ENCODE assay signal across 13 cellular contexts in genomic region chr12:131133015-131133905, GRCh38.
DNase-seq lines count a peak whose midpoint lies in the region; ATAC-seq, FAIRE-seq and TF ChIP-seq lines count a peak whose summit lies in the region.
"Had no signal": no experiment of that assay in that cellular context is flagged by ENCODE, and none has a peak within 500 bp of the region (broad histone marks: within the 10 kb centered on the region; RNA-seq: fewer than 3 reads in every experiment).

No MANE protein-coding gene starts in this region.

- DNase-seq in KBM-7 (peak; percentile 28), SKM-1 (lab: John Stamatoyannopoulos, UW; ENCODE audit: unreplicated experiment) (peak; percentile 16), kidney (peak; percentile 49), upper lobe of right lung (no peak), urothelium cell line (ENCODE audit: low spot score) (no peak)
- DNase-seq in stimulated activated naive B cell treated with anti-CD40 and anti-IgM and Interleukin-4, amounts not matched to agents 10 μg/mL and 1 μg/mL and 100 μg/mL, for 72 hours = no peak

- no peak for ATAC-seq in stimulated activated naive B cell treated with anti-CD40 and anti-IgM and Interleukin-4, amounts not matched to agents 10 μg/mL and 1 μg/mL and 100 μg/mL, for 72 hours (replicated peaks)
- ATAC-seq in HG03097 (IDR thresholded peaks at IDR 0.05; ENCODE audit: low FRiP score, unreplicated experiment) = no peak
- no peak for ATAC-seq in upper lobe of right lung

- TF ChIP-seq CTCF in kidney (IDR thresholded peaks at IDR 0.05; ENCODE audit: borderline replicate concordance, extremely low read depth, insufficient read depth) = no peak
- TF ChIP-seq CTCF in upper lobe of right lung (IDR thresholded peaks at IDR 0.05) = no peak

- no peaks in the 10 kb centered on the region for H3K9me3 ChIP-seq in kidney (ENCODE audit: control insufficient read depth in 1 of 2, low read length in 2 of 2)
- H3K9me3 ChIP-seq in upper lobe of right lung = no peaks in the 10 kb centered on the region
- H3K9me3 ChIP-seq: SJCRH30, thoracic aorta had no signal

- H3K27ac Mint-ChIP-seq in stimulated activated naive B cell treated with anti-CD40 and anti-IgM and Interleukin-4, amounts not matched to agents 10 μg/mL and 1 μg/mL and 100 μg/mL, for 72 hours = peak overlapping the region; percentile 70
- H3K27ac Mint-ChIP-seq: activated CD4-positive, alpha-beta T cell treated with anti-CD3 and anti-CD28 coated beads for 36 hours; activated naive CD4-positive, alpha-beta T cell treated with anti-CD3 and anti-CD28 coated beads for 36 hours; nephron progenitor cell had no signal

- peaks cover 0 to 21% of the 10 kb centered on the region in 2 donors for H3K27me3 Mint-ChIP-seq in stimulated activated naive B cell treated with anti-CD40 and anti-IgM and Interleukin-4, amounts not matched to agents 10 μg/mL and 1 μg/mL and 100 μg/mL, for 72 hours
- H3K27me3 Mint-ChIP-seq: activated CD4-positive, alpha-beta T cell treated with anti-CD3 and anti-CD28 coated beads for 36 hours; CD4-positive, CD25-positive, alpha-beta regulatory T cell had no signal

- H3K27me3 ChIP-seq in upper lobe of right lung = no peaks in the 10 kb centered on the region
- H3K27me3 ChIP-seq: SJCRH30 had no signal

- in situ Hi-C loops in KBM-7 (cut with MboI; ENCODE audit: low pct_unique_long_range_greater_than_20kb, low sequenced_read_pairs) = no loop called here

- H3K36me3 ChIP-seq in kidney (ENCODE audit: control insufficient read depth in 1 of 2, insufficient read depth in 2 of 2, low read length in 2 of 2) (no peaks in the 10 kb centered on the region), upper lobe of right lung (no peaks in the 10 kb centered on the region)
- H3K36me3 ChIP-seq: SJCRH30, thoracic aorta had no signal

- H3K4me3 Mint-ChIP-seq in stimulated activated naive B cell treated with anti-CD40 and anti-IgM and Interleukin-4, amounts not matched to agents 10 μg/mL and 1 μg/mL and 100 μg/mL, for 72 hours = no peak overlapping the region
- H3K4me3 Mint-ChIP-seq: activated CD4-positive, alpha-beta T cell treated with anti-CD3 and anti-CD28 coated beads for 36 hours; activated naive CD4-positive, alpha-beta T cell treated with anti-CD3 and anti-CD28 coated beads for 36 hours; CD4-positive, CD25-positive, alpha-beta regulatory T cell; nephron progenitor cell had no signal

- FAIRE-seq in kidney (lab: Jason Lieb, UNC) (no peak), urothelium cell line (lab: Jason Lieb, UNC) (no peak)

- no peaks in the 10 kb centered on the region for H3K9me3 Mint-ChIP-seq in stimulated activated naive B cell treated with anti-CD40 and anti-IgM and Interleukin-4, amounts not matched to agents 10 μg/mL and 1 μg/mL and 100 μg/mL, for 72 hours
- H3K9me3 Mint-ChIP-seq: activated naive CD4-positive, alpha-beta T cell treated with anti-CD3 and anti-CD28 coated beads for 36 hours; nephron progenitor cell had no signal

- no peak overlapping the region for H3K4me3 ChIP-seq in kidney (ENCODE audit: low read length in 2 of 2)
- no peak overlapping the region for H3K4me3 ChIP-seq in upper lobe of right lung
- H3K4me3 ChIP-seq: SJCRH30, thoracic aorta had no signal

- no peak overlapping the region for H3K27ac ChIP-seq in kidney (ENCODE audit: low read depth in 2 of 2, low read length in 2 of 2)
- no peak overlapping the region for H3K27ac ChIP-seq in upper lobe of right lung
- H3K27ac ChIP-seq: SJCRH30, thoracic aorta had no signal

- H3K36me3 Mint-ChIP-seq in stimulated activated naive B cell treated with anti-CD40 and anti-IgM and Interleukin-4, amounts not matched to agents 10 μg/mL and 1 μg/mL and 100 μg/mL, for 72 hours = no peaks in the 10 kb centered on the region
- H3K36me3 Mint-ChIP-seq: CD4-positive, CD25-positive, alpha-beta regulatory T cell had no signal

- H3K4me1 ChIP-seq in kidney (ENCODE audit: control insufficient read depth in 1 of 2, insufficient read depth in 1 of 2, low read depth in 1 of 2, low read length in 2 of 2) (peaks cover 0 to 3% of the 10 kb centered on the region in 2 donors), upper lobe of right lung (peaks cover 10% of the 10 kb centered on the region)

- H3K9ac ChIP-seq in kidney (ENCODE audit: low read length in 2 of 2) = no peak overlapping the region

- intact Hi-C loops in kidney (cut with DNase I) (no loop called here), upper lobe of right lung (cut with DNase I) (no loop called here)

- H3K4me1 Mint-ChIP-seq in stimulated activated naive B cell treated with anti-CD40 and anti-IgM and Interleukin-4, amounts not matched to agents 10 μg/mL and 1 μg/mL and 100 μg/mL, for 72 hours = peaks cover 0 to 5% of the 10 kb centered on the region in 2 donors
- H3K4me1 Mint-ChIP-seq: activated CD4-positive, alpha-beta T cell treated with anti-CD3 and anti-CD28 coated beads for 36 hours had no signal

Comparison
In these comparisons a context has a peak if more than half of its experiments do, and no peak if none do; other contexts are left out.
1. DNase-seq: peak in KBM-7 (single experiment), SKM-1 (single experiment) and kidney (single experiment); none in stimulated activated naive B cell treated with anti-CD40 and anti-IgM and Interleukin-4, amounts not matched to agents 10 μg/mL and 1 μg/mL and 100 μg/mL, for 72 hours (single experiment), upper lobe of right lung (single experiment) and urothelium cell line (single experiment).